In genomic region chr9:121860744-121861143, GRCh38 we compare ENCODE assay signal across 1 cellular context.
TF ChIP-seq lines count a peak whose summit lies in the region.

No MANE protein-coding gene starts in this region.

TF ChIP-seq in GM12878, 131 proteins besides CTCF, POLR2A, EP300 and RAD21 (continued from another document):
- no peak for TF ChIP-seq MAX (IDR thresholded peaks at IDR 0.05; ENCODE audit: low read depth, low read length)
- TF ChIP-seq ZSCAN29 (IDR thresholded peaks at IDR 0.05): no peak
- TF ChIP-seq REST (IDR thresholded peaks at IDR 0.05; ENCODE audit: low read depth, low read length): no peak
- no peak for TF ChIP-seq SUZ12 (IDR thresholded peaks at IDR 0.05; ENCODE audit: unreplicated experiment)
- TF ChIP-seq ZNF622 (IDR thresholded peaks at IDR 0.05): no peak
